Comparison of ENCODE assay signal across 18 cellular contexts in genomic region chr7:94133460-94133859, GRCh38.
A peak's percentile ranks its signal among the peaks of the same experiment; 100 is the strongest.
DNase-seq lines count a peak whose midpoint lies in the region; ATAC-seq and TF ChIP-seq lines count a peak whose summit lies in the region.
"Had no signal": no experiment of that assay in that cellular context is flagged by ENCODE, and none has a peak within 500 bp of the region (broad histone marks: within the 10 kb centered on the region; RNA-seq: fewer than 3 reads in every experiment).

No MANE protein-coding gene starts in this region.

- H3K9me3 ChIP-seq in NT2/D1 (ENCODE audit: insufficient read depth, low read length), result no peaks in the 10 kb centered on the region
- H3K9me3 ChIP-seq: mucosa of descending colon, Peyer's patch, tibial nerve had no signal

- no peaks in the 10 kb centered on the region for H3K36me3 ChIP-seq in NT2/D1 (ENCODE audit: insufficient read depth, insufficient read length, low read length)
- H3K36me3 ChIP-seq in kidney epithelial cell (ENCODE audit: control insufficient read depth, insufficient read depth, low read length), result no peaks in the 10 kb centered on the region
- H3K36me3 ChIP-seq: Peyer's patch, tibial nerve had no signal

- H3K9ac ChIP-seq in NT2/D1 (ENCODE audit: insufficient read length, low read depth), result no peak overlapping the region
- H3K9ac ChIP-seq: GM23248 had no signal

- H3K27me3 ChIP-seq in NT2/D1 (ENCODE audit: insufficient read depth, insufficient read length), result no peaks in the 10 kb centered on the region
- H3K27me3 ChIP-seq in kidney epithelial cell (ENCODE audit: control insufficient read depth, insufficient read depth, low read length), result no peaks in the 10 kb centered on the region
- H3K27me3 ChIP-seq: Peyer's patch, tibial nerve had no signal

- TF ChIP-seq CTCF in kidney epithelial cell (IDR thresholded peaks at IDR 0.05; ENCODE audit: insufficient read depth, low read length, poor library complexity, severe bottlenecking), result no peak

- H3K4me1 ChIP-seq in NT2/D1 (ENCODE audit: insufficient read depth, insufficient read length), result no peaks in the 10 kb centered on the region
- H3K4me1 ChIP-seq: Peyer's patch had no signal

- H3K4me3 ChIP-seq in NT2/D1 (ENCODE audit: insufficient read length, low read depth), result no peak overlapping the region
- H3K4me3 ChIP-seq in kidney epithelial cell (ENCODE audit: low read depth, low read length), result no peak overlapping the region
- H3K4me3 ChIP-seq: GM23248, mucosa of descending colon, Peyer's patch, tibial nerve had no signal

- DNase-seq in GM04503 (ENCODE audit: low read depth) (peak; percentile 27), NT2/D1 (ENCODE audit: low read depth, low spot score) (peak; percentile 30), kidney epithelial cell (ENCODE audit: low read depth) (peak; percentile 18), NCI-H510A (lab: John Stamatoyannopoulos, UW) (no peak), LoVo (ENCODE audit: low spot score) (no peak)
- DNase-seq in activated CD4-positive, alpha-beta T cell treated with anti-CD3 and anti-CD28 coated beads, Interleukin-2, amount 50 U/mL, for 4 hours, result no peak
- DNase-seq: activated naive CD4-positive, alpha-beta T cell treated with anti-CD3 and anti-CD28 coated beads for 36 hours; DMS 273 treated with DMSO at 0.1 percent for 48 hours; effector memory CD8-positive, alpha-beta T cell; GM23248; islet precursor cell; mucosa of descending colon; NCI-H1092; NCI-H345; Peyer's patch had no signal

- peak; percentile 73 for ATAC-seq in GM21717 (IDR thresholded peaks at IDR 0.05; ENCODE audit: unreplicated experiment)
- no peak for ATAC-seq in HG02642 (IDR thresholded peaks at IDR 0.05; ENCODE audit: poor library complexity, unreplicated experiment)
- ATAC-seq: effector memory CD8-positive, alpha-beta T cell; mucosa of descending colon had no signal

Comparison
In these comparisons a context has a peak if more than half of its experiments do, and no peak if none do; other contexts are left out.
1. DNase-seq: peak in GM04503 (single experiment), NT2/D1 (single experiment) and kidney epithelial cell (single experiment); none in NCI-H510A (single experiment), activated CD4-positive, alpha-beta T cell treated with anti-CD3 and anti-CD28 coated beads, Interleukin-2, amount 50 U/mL, for 4 hours (0 of 2) and LoVo (single experiment).